ENCODE assay signal across 8 cellular contexts in genomic region chr9:133149130-133150015, GRCh38. TPM values are rescaled to one million over a fixed set of nuclear protein-coding genes. Genes with fewer than 3 reads are reported as not detected.
A peak's percentile ranks its signal among the peaks of the same experiment; 100 is the strongest.
DNase-seq lines count a peak whose midpoint lies in the region; ATAC-seq, FAIRE-seq and TF ChIP-seq lines count a peak whose summit lies in the region.

No MANE protein-coding gene starts in this region.

- peak overlapping the region; percentile 72 for H3K9ac ChIP-seq in SU-DHL-6 (ENCODE audit: low read length)
- H3K9ac ChIP-seq in adipocyte (ENCODE audit: low read length) = peak overlapping the region; percentile 87

- H3K9me2 ChIP-seq in SU-DHL-6 (replicated peaks; ENCODE audit: insufficient read depth, low read length) = no peaks in the 10 kb centered on the region

- FAIRE-seq in urothelium cell line (lab: Jason Lieb, UNC) = peak; percentile 99

- no peaks in the 10 kb centered on the region for H3K36me3 Mint-ChIP-seq in progenitor cell of endocrine pancreas (ENCODE audit: insufficient read depth)

- H3K9me3 ChIP-seq in SU-DHL-6 (ENCODE audit: insufficient read depth, low read length) = no peaks in the 10 kb centered on the region
- H3K9me3 ChIP-seq in adipocyte (ENCODE audit: control insufficient read depth, low read length) = no peaks in the 10 kb centered on the region

- H3K27ac ChIP-seq in SU-DHL-6 (ENCODE audit: low read depth, low read length) = peak overlapping the region; percentile 49

- DNase-seq in MV-4-11 (lab: John Stamatoyannopoulos, UW) = peak; percentile 90
- peak; percentile 93 for DNase-seq in adipocyte (ENCODE audit: low read depth)
- DNase-seq in left cardiac atrium = peak; percentile 91
- peak; percentile 70 for DNase-seq in progenitor cell of endocrine pancreas (ENCODE audit: low spot score, unreplicated experiment)
- peak; percentile 95 for DNase-seq in urothelium cell line (ENCODE audit: low spot score)

- intact Hi-C loops in left cardiac atrium (cut with DNase I) = loop anchor here (5.0 to 10.0 kb wide), 2 partner anchors 97 to 105 kb away; no protein-coding TSS in a partner anchor

- peak; percentile 53 for ATAC-seq in HG02571 (IDR thresholded peaks at IDR 0.05; ENCODE audit: unreplicated experiment)
- ATAC-seq in left cardiac atrium = peak; percentile 76 to 81

- peak overlapping the region; percentile 95 for H2AFZ ChIP-seq in SU-DHL-6 (ENCODE audit: low read depth, low read length, severe bottlenecking)

- H4K20me1 ChIP-seq in SU-DHL-6 (ENCODE audit: low read depth, low read length) = peaks cover 10% of the 10 kb centered on the region; the same call in 1 of the 2 replicates

- peak overlapping the region; percentile 89 for H3K4me2 ChIP-seq in SU-DHL-6 (ENCODE audit: low read depth, low read length, poor library complexity, severe bottlenecking)

- TF ChIP-seq CTCF in GM12874 (IDR thresholded peaks at IDR 0.05; ENCODE audit: insufficient read depth, low read depth, low read length) (peak; percentile 43), SU-DHL-6 (IDR thresholded peaks at IDR 0.05; ENCODE audit: insufficient read depth, low read length, poor library complexity, severe bottlenecking) (peak; percentile 13), progenitor cell of endocrine pancreas (IDR thresholded peaks at IDR 0.05; ENCODE audit: unreplicated experiment) (peak; percentile 35)

- no peaks in the 10 kb centered on the region for H3K27me3 Mint-ChIP-seq in progenitor cell of endocrine pancreas

- peak overlapping the region; percentile 50 for H3K4me3 ChIP-seq in SU-DHL-6 (ENCODE audit: insufficient read depth, low read length, poor library complexity, severe bottlenecking)
- peak overlapping the region; percentile 85 for H3K4me3 ChIP-seq in adipocyte (ENCODE audit: low read length)

- peaks cover 13% of the 10 kb centered on the region for H3K4me1 Mint-ChIP-seq in progenitor cell of endocrine pancreas (ENCODE audit: low read depth)

- H3K4me1 ChIP-seq in adipocyte (ENCODE audit: control insufficient read depth, insufficient read depth, low read length) = peaks cover 19% of the 10 kb centered on the region

- peaks cover 9% of the 10 kb centered on the region; the same call in 1 of the 2 replicates for H3K79me2 ChIP-seq in SU-DHL-6 (ENCODE audit: insufficient read depth, low read length)

- H3F3A ChIP-seq in SU-DHL-6 (ENCODE audit: insufficient read depth) = peaks cover 13% of the 10 kb centered on the region

- H3K36me3 ChIP-seq in SU-DHL-6 (ENCODE audit: low read length) (no peaks in the 10 kb centered on the region), adipocyte (ENCODE audit: control insufficient read depth, insufficient read depth, low read length, severe bottlenecking) (no peaks in the 10 kb centered on the region)

- no peaks in the 10 kb centered on the region for H3K9me3 Mint-ChIP-seq in progenitor cell of endocrine pancreas (ENCODE audit: low read depth)

- peak overlapping the region; percentile 77 for H3K27ac Mint-ChIP-seq in progenitor cell of endocrine pancreas

- H3K4me3 Mint-ChIP-seq in progenitor cell of endocrine pancreas (ENCODE audit: low read depth) = peak overlapping the region; percentile 69

- no peaks in the 10 kb centered on the region for H3K27me3 ChIP-seq in SU-DHL-6 (ENCODE audit: low read length)
- no peaks in the 10 kb centered on the region for H3K27me3 ChIP-seq in adipocyte (replicated peaks; ENCODE audit: control insufficient read depth, insufficient read depth, low read length)

RNA-seq across cellular contexts. Expression of gene GBGT1, which starts 14.3 kb away (rescaled TPM):
- total RNA-seq in left cardiac atrium (10 to 100 TPM; 10.8 to 12.8 TPM), progenitor cell of endocrine pancreas (5.2 and 7.3 TPM in 2 replicates)

RNA-seq across cellular contexts. Expression of gene RALGDS, which starts 28.3 kb away (rescaled TPM):
- total RNA-seq in left cardiac atrium (10 to 100 TPM; 27.0 to 29.3 TPM), progenitor cell of endocrine pancreas (82.3 and 84.6 TPM in 2 replicates)

RNA-seq across cellular contexts. Expression of gene OBP2B, which starts 59.7 kb away (rescaled TPM):
- total RNA-seq in left cardiac atrium (not detected), progenitor cell of endocrine pancreas (not detected in 2 replicates)

Comparison
In these comparisons a context has a peak if more than half of its experiments do, and no peak if none do; other contexts are left out.
1. Peak in every context shown above with its lines: DNase-seq, ATAC-seq, H3K4me3 ChIP-seq and H3K27ac ChIP-seq.